In the genomic region with DNA sequence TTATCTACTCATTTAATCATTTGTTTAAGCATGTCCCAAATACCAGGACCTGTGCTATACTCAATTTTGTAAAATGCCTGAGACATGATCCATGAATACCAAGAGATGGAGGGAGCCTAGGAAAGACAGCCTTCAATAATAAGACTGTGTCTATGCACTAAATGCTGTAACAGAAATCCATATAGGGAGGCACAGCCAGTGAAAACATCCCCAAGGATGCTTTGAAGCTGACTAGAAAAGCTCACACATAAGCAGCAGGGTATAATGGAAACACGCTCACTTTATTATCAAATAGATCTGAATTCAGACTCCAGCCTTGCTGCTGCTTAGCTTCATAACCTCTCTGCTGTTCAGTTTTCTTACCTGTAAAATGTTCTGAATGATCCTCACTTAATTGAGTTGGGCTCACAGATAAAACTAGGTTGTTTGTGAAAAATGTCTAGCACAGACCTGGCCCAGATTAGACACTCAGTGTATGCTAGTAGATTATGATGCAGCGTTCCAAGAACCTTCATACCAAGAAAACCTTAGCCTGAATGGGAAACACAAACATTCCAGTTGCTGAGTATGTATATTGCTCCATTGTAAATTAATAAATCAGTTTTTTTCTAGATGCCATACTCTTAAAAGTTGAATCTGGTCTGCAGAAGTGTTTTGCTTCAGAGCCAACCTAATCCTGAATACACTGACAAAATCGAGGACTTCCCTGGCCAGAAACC, we compare ENCODE assay signal across 16 cellular contexts. TPM values are rescaled to one million over a fixed set of nuclear protein-coding genes. Genes with fewer than 3 reads are reported as not detected.
DNase-seq lines count a peak whose midpoint lies in the region; ATAC-seq and TF ChIP-seq lines count a peak whose summit lies in the region.
"Had no signal": no experiment of that assay in that cellular context is flagged by ENCODE, and none has a peak within 500 bp of the region (broad histone marks: within the 10 kb centered on the region; RNA-seq: fewer than 3 reads in every experiment).

No MANE protein-coding gene starts in this region.

- H3K36me3 Mint-ChIP-seq in WTC11 = no peaks in the 10 kb centered on the region
- H3K36me3 Mint-ChIP-seq: activated naive CD4-positive, alpha-beta T cell treated with anti-CD3 and anti-CD28 coated beads, Interleukin-2, amount 50 U/mL, for 24 hours had no signal

- H3K27ac ChIP-seq in PC-3 (ENCODE audit: low read length) = peak overlapping the region; percentile 63; the same call in 1 of the 2 replicates
- peak overlapping the region; percentile 83 for H3K27ac ChIP-seq in brain microvascular endothelial cell
- H3K27ac ChIP-seq in tibial artery = peak overlapping the region; percentile 86 to 90
- peak overlapping the region in 1 of 2 donors; percentile 73 for H3K27ac ChIP-seq in ovary

- H3K4me3 ChIP-seq in PC-3 (ENCODE audit: low read length) (no peak overlapping the region), brain microvascular endothelial cell (ENCODE audit: low read depth, low read length) (no peak overlapping the region), tibial artery (no peak overlapping the region), ovary (no peak overlapping the region)

- no peak overlapping the region for H2AFZ ChIP-seq in PC-3 (ENCODE audit: low read length)

- peaks cover 36% of the 10 kb centered on the region for H3K4me1 ChIP-seq in PC-3 (ENCODE audit: insufficient read depth, low read length)
- peaks cover 0 to 51% (median 42%) of the 10 kb centered on the region in 4 donors for H3K4me1 ChIP-seq in tibial artery
- H3K4me1 ChIP-seq in ovary (ENCODE audit: insufficient read depth) = peaks cover 12% of the 10 kb centered on the region

- 0 out of 2 replicates have a peak, but pooled peaks cover 5% of the 10 kb centered on the region for H3K9me3 Mint-ChIP-seq in WTC11
- H3K9me3 Mint-ChIP-seq: activated CD4-positive, alpha-beta T cell treated with anti-CD3 and anti-CD28 coated beads, Interleukin-2, amount 10 ng/mL, durations not matched to agents 24 days and 14 days; activated naive CD4-positive, alpha-beta T cell treated with anti-CD3 and anti-CD28 coated beads, Interleukin-2, amount 50 U/mL, for 24 hours; central memory CD8-positive, alpha-beta T cell; stimulated activated naive CD8-positive, alpha-beta T cell treated with anti-CD3 and anti-CD28 coated beads, Interleukin-15, amount 100 ng/mL, for 72 hours had no signal

- no peaks in the 10 kb centered on the region for H3K27me3 ChIP-seq in PC-3 (ENCODE audit: low read length)
- no peaks in the 10 kb centered on the region for H3K27me3 ChIP-seq in brain microvascular endothelial cell (replicated peaks)
- H3K27me3 ChIP-seq in tibial artery = no peaks in the 10 kb centered on the region
- no peaks in the 10 kb centered on the region for H3K27me3 ChIP-seq in ovary

- ATAC-seq in PC-3 (no peak), WTC11 (no peak)
- ATAC-seq: stimulated activated naive CD8-positive, alpha-beta T cell treated with anti-CD3 and anti-CD28 coated beads, Interleukin-15, amount 100 ng/mL, for 72 hours had no signal

- peaks cover 2% of the 10 kb centered on the region for H3F3A ChIP-seq in PC-3 (ENCODE audit: low read length, unreplicated experiment)

- CTCF ChIA-PET in PC-3 (lab: Charles Lee) (interaction anchor here (2.3 kb wide), 1 partner anchor 17 kb away, joined by 10 read pairs; no protein-coding TSS in a partner anchor), WTC11 (lab: Charles Lee) (no interaction called here)

- no peaks in the 10 kb centered on the region for H3K9me2 ChIP-seq in PC-3 (replicated peaks; ENCODE audit: low read length)

- H3K4me1 Mint-ChIP-seq in WTC11 = peaks cover 3% of the 10 kb centered on the region

- TF ChIP-seq CTCF in PC-3 (conservative IDR thresholded peaks at IDR 0.05; ENCODE audit: low read depth, low read length) (no peak), brain microvascular endothelial cell (IDR thresholded peaks at IDR 0.05; ENCODE audit: low read depth, low read length, missing control alignments) (no peak), tibial artery (IDR thresholded peaks at IDR 0.05) (no peak), ovary (IDR thresholded peaks at IDR 0.05) (no peak), WTC11 (IDR thresholded peaks at IDR 0.05) (no peak)

- no peaks in the 10 kb centered on the region for H4K20me1 ChIP-seq in PC-3 (ENCODE audit: low read length)

- DNase-seq in PC-3 (no peak), brain microvascular endothelial cell (peak; percentile 32), iris pigment epithelial cell (ENCODE audit: low read depth) (peak; percentile 40), tibial artery (no peak), LoVo (ENCODE audit: low spot score) (no peak), ovary (no peak), WTC11 (ENCODE audit: low spot score) (no peak)
- DNase-seq: activated CD4-positive, alpha-beta T cell treated with anti-CD3 and anti-CD28 coated beads, Interleukin-2, amount 10 ng/mL, durations not matched to agents 24 days and 14 days; DMS53; KG1; NCI-H1417 treated with DMSO at 0.1 percent for 48 hours; NCI-H345; stimulated activated naive CD8-positive, alpha-beta T cell treated with anti-CD3 and anti-CD28 coated beads, Interleukin-15, amount 100 ng/mL, for 72 hours had no signal

- H3K9me3 ChIP-seq in PC-3 (ENCODE audit: low read length) (no peaks in the 10 kb centered on the region; the same call in 1 of the 2 replicates), tibial artery (no peaks in the 10 kb centered on the region), ovary (no peaks in the 10 kb centered on the region)

- intact Hi-C loops in PC-3 (cut with micrococcal nuclease) (no loop called here), tibial artery (cut with DNase I; ENCODE audit: low total_unique reads) (no loop called here), ovary (cut with DNase I) (no loop called here)

- WGBS in ovary, 3 donors = 73 to 84% (median 83%) methylated on average over 3 of the region's 3 CpGs

- POLR2A ChIA-PET in PC-3 (lab: Charles Lee; ENCODE audit: unreplicated experiment) = no interaction called here
- POLR2A ChIA-PET in WTC11 (lab: Charles Lee) = no interaction called here

- in situ Hi-C loops in brain microvascular endothelial cell (cut with HindIII; ENCODE audit: low pct_ligation_motif_present, low sequenced_read_pairs) = no loop called here

- no TSS peak for BruUV-seq in PC-3 (replicated peaks; lab: Mats Ljungman, UMichigan)

- H3K4me2 ChIP-seq in PC-3 (ENCODE audit: low read length) = peak overlapping the region; percentile 67; the same call in 1 of the 2 replicates

- H3K36me3 ChIP-seq in PC-3 (ENCODE audit: low read depth, low read length) (no peaks in the 10 kb centered on the region), brain microvascular endothelial cell (replicated peaks) (no peaks in the 10 kb centered on the region), tibial artery (no peaks in the 10 kb centered on the region), ovary (no peaks in the 10 kb centered on the region)

- TF ChIP-seq EP300 in ovary (IDR thresholded peaks at IDR 0.05) = no peak

- no peak overlapping the region for H3K27ac Mint-ChIP-seq in WTC11
- H3K27ac Mint-ChIP-seq: activated CD4-positive, alpha-beta T cell treated with anti-CD3 and anti-CD28 coated beads, Interleukin-2, amount 10 ng/mL, durations not matched to agents 24 days and 14 days; activated naive CD4-positive, alpha-beta T cell treated with anti-CD3 and anti-CD28 coated beads, Interleukin-2, amount 50 U/mL, for 24 hours; stimulated activated naive CD8-positive, alpha-beta T cell treated with anti-CD3 and anti-CD28 coated beads, Interleukin-15, amount 100 ng/mL, for 72 hours had no signal

- TF ChIP-seq POLR2A in ovary (IDR thresholded peaks at IDR 0.05) = no peak

- H3K27me3 Mint-ChIP-seq in WTC11 (ENCODE audit: low read depth) = peaks cover 29% of the 10 kb centered on the region

- no peak overlapping the region for H3K4me3 Mint-ChIP-seq in WTC11
- H3K4me3 Mint-ChIP-seq: activated CD4-positive, alpha-beta T cell treated with anti-CD3 and anti-CD28 coated beads, Interleukin-2, amount 10 ng/mL, durations not matched to agents 24 days and 14 days; activated naive CD4-positive, alpha-beta T cell treated with anti-CD3 and anti-CD28 coated beads, Interleukin-2, amount 50 U/mL, for 24 hours; CD14-positive monocyte; central memory CD8-positive, alpha-beta T cell; stimulated activated naive CD8-positive, alpha-beta T cell treated with anti-CD3 and anti-CD28 coated beads, Interleukin-15, amount 100 ng/mL, for 72 hours had no signal

- no peak overlapping the region for H3K9ac ChIP-seq in PC-3 (ENCODE audit: low read length)

- peaks cover 11% of the 10 kb centered on the region for H3K79me2 ChIP-seq in PC-3 (ENCODE audit: low read length)

TF ChIP-seq in WTC11, 78 proteins besides CTCF, POLR2A, EP300 and RAD21:
- TF ChIP-seq ELF4 (CRISPR knock-in tag; IDR thresholded peaks at IDR 0.05; ENCODE audit: low read depth) = no peak
- no peak for TF ChIP-seq ZNF396 (CRISPR knock-in tag; IDR thresholded peaks at IDR 0.05; ENCODE audit: borderline replicate concordance)
- TF ChIP-seq TEAD4 (CRISPR knock-in tag; IDR thresholded peaks at IDR 0.05) = no peak
- TF ChIP-seq SMAD3 (CRISPR knock-in tag; IDR thresholded peaks at IDR 0.05; ENCODE audit: borderline replicate concordance) = no peak
- no peak for TF ChIP-seq ZNF416 (CRISPR knock-in tag; IDR thresholded peaks at IDR 0.05)
- no peak for TF ChIP-seq NR2C2 (CRISPR knock-in tag; IDR thresholded peaks at IDR 0.05)
- no peak for TF ChIP-seq NFATC4 (CRISPR knock-in tag; IDR thresholded peaks at IDR 0.05)
- no peak for TF ChIP-seq JAZF1 (CRISPR knock-in tag; IDR thresholded peaks at IDR 0.05)

RNA-seq across cellular contexts. Expression of a gene that starts 3.7 kb away (rescaled TPM):
- total RNA-seq in PC-3 (2014; rRNA removed) (133 and 166 TPM in 2 replicates), ovary (10 to 100 TPM; 13.4 to 51.5 (median 31.9) TPM), WTC11 (2021) (14.7 to 17.5 TPM (median 15.2 TPM) in 3 replicates)
- 10 to 100 TPM; 23.6 to 61.7 TPM for polyA plus RNA-seq in ovary
- total RNA-seq: activated CD4-positive, alpha-beta T cell treated with anti-CD3 and anti-CD28 coated beads, Interleukin-2, amount 10 ng/mL, durations not matched to agents 24 days and 14 days had no signal
- polyA plus RNA-seq: CD14-positive monocyte had no signal

RNA-seq across cellular contexts. Expression of a gene that starts 34.5 kb away (rescaled TPM):
- total RNA-seq in PC-3 (2014; rRNA removed) (5.9 and 7.2 TPM in 2 replicates), ovary (1 to 10 TPM; 2.6 to 5.0 (median 4.0) TPM), WTC11 (2021) (2.6 to 3.6 TPM (median 3.4 TPM) in 3 replicates)
- polyA plus RNA-seq in ovary = 1 to 10 TPM; 2.9 to 3.7 TPM
- total RNA-seq: activated CD4-positive, alpha-beta T cell treated with anti-CD3 and anti-CD28 coated beads, Interleukin-2, amount 10 ng/mL, durations not matched to agents 24 days and 14 days had no signal

RNA-seq across cellular contexts. Expression of a gene that starts 34.9 kb away (rescaled TPM):
- total RNA-seq in PC-3 (2014; rRNA removed) = 7.7 and 13.6 TPM in 2 replicates
- 10 to 100 TPM; 13.0 to 34.6 (median 16.4) TPM for total RNA-seq in ovary
- polyA plus RNA-seq in ovary = 10 to 100 TPM; 11.9 to 14.2 TPM
- total RNA-seq in WTC11 (2021) = 6.8 to 9.2 TPM (median 6.9 TPM) in 3 replicates
- total RNA-seq: activated CD4-positive, alpha-beta T cell treated with anti-CD3 and anti-CD28 coated beads, Interleukin-2, amount 10 ng/mL, durations not matched to agents 24 days and 14 days had no signal

Comparison
In these comparisons a context has a peak if more than half of its experiments do, and no peak if none do; other contexts are left out.
1. DNase-seq: peak in brain microvascular endothelial cell (single experiment) and iris pigment epithelial cell (single experiment); none in PC-3 (single experiment), tibial artery (0 of 2), LoVo (single experiment), ovary (0 of 5) and WTC11 (single experiment).